In the genomic region with DNA sequence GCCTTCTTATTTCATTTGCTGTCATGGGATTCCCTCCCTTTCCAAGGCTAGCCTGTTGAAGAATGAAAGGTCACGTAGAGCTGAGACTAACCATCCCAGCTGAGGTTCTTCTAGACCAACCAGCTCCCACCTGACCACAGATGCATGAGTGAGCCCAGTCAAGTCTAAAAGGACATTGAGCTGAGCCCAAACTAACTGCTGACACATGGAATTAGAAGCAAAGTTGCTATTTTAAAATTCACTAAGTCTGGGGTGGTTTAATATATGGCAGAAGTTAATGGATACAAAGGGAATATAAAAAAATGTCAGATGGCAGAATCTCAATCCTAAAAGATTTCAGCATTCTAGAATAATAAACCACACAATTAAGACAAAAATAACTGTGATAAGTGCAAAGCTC, we compare ENCODE assay signal across 36 cellular contexts.
"Had no signal": no experiment of that assay in that cellular context is flagged by ENCODE, and none has a peak within 500 bp of the region (broad histone marks: within the 10 kb centered on the region; RNA-seq: fewer than 3 reads in every experiment).

No MANE protein-coding gene starts in this region.

- H3K36me3 Mint-ChIP-seq: activated CD4-positive, alpha-beta memory T cell treated with anti-CD3 and anti-CD28 coated beads for 36 hours; activated naive CD4-positive, alpha-beta T cell treated with anti-CD3 and anti-CD28 coated beads, Interleukin-2, amount 10 ng/mL, durations not matched to agents 7 days and 5 days; activated naive CD4-positive, alpha-beta T cell treated with anti-CD3 and anti-CD28 coated beads, Interleukin-2, amount 50 U/mL, for 24 hours; activated naive CD8-positive, alpha-beta T cell treated with anti-CD3 and anti-CD28 coated beads, Interleukin-2, amount 10 ng/mL, durations not matched to agents 7 days and 5 days; brain; WTC11 had no signal

- H3K27me3 ChIP-seq: ascending aorta, cardiac muscle cell had no signal

- H3K27me3 Mint-ChIP-seq: activated CD4-positive, alpha-beta memory T cell treated with anti-CD3 and anti-CD28 coated beads for 36 hours; activated CD8-positive, alpha-beta T cell treated with anti-CD3 and anti-CD28 coated beads for 36 hours; activated naive CD4-positive, alpha-beta T cell treated with anti-CD3 and anti-CD28 coated beads, Interleukin-2, amount 10 ng/mL, durations not matched to agents 7 days and 5 days; activated naive CD4-positive, alpha-beta T cell treated with anti-CD3 and anti-CD28 coated beads, Interleukin-2, amount 50 U/mL, for 24 hours; activated naive CD8-positive, alpha-beta T cell; activated naive CD8-positive, alpha-beta T cell treated with anti-CD3 and anti-CD28 coated beads, Interleukin-2, amount 50 U/mL, for 24 hours; central memory CD8-positive, alpha-beta T cell had no signal

- H3K4me1 Mint-ChIP-seq: activated naive CD4-positive, alpha-beta T cell treated with anti-CD3 and anti-CD28 coated beads, Interleukin-2, amount 10 ng/mL, durations not matched to agents 7 days and 5 days; central memory CD8-positive, alpha-beta T cell; WTC11 had no signal

- H3K9me3 ChIP-seq: ascending aorta had no signal

- H3K27ac Mint-ChIP-seq: activated CD4-positive, alpha-beta memory T cell treated with anti-CD3 and anti-CD28 coated beads for 36 hours; activated CD8-positive, alpha-beta T cell treated with anti-CD3 and anti-CD28 coated beads for 36 hours; activated naive CD4-positive, alpha-beta T cell treated with anti-CD3 and anti-CD28 coated beads, Interleukin-2, amount 10 ng/mL, durations not matched to agents 7 days and 5 days; activated naive CD4-positive, alpha-beta T cell treated with anti-CD3 and anti-CD28 coated beads, Interleukin-2, amount 50 U/mL, for 24 hours; activated naive CD8-positive, alpha-beta T cell; activated naive CD8-positive, alpha-beta T cell treated with anti-CD3 and anti-CD28 coated beads, Interleukin-2, amount 10 ng/mL, durations not matched to agents 7 days and 5 days; activated T-helper 2 cell treated with anti-CD3 and anti-CD28 coated beads, Interferon-gamma antibody, Interleukin-2, Interleukin-4, amounts not matched to agents 10 μg/mL and 5 μg/mL and 100 μg/mL, durations not matched to agents 14 hours and 24 hours and 36 hours; brain; T-helper 1 cell treated with Interleukin-12 subunit alpha and Interleukin-12 subunit beta and Interleukin-4 antibody, amounts not matched to agents 30 μg/mL and 1 μg/mL, for 36 hours; T-helper 2 cell treated with Interferon-gamma antibody and Interleukin-4, amounts not matched to agents 5 μg/mL and 100 μg/mL, for 36 hours; WTC11 had no signal

- DNase-seq: activated CD4-positive, alpha-beta memory T cell treated with anti-CD3 and anti-CD28 coated beads for 36 hours; activated CD4-positive, alpha-beta T cell treated with anti-CD3 and anti-CD28 coated beads for 48 hours; activated CD4-positive, alpha-beta T cell treated with anti-CD3 and anti-CD28 coated beads, Interleukin-2, amount 50 U/mL, for 1 hour; activated CD4-positive, alpha-beta T cell treated with anti-CD3 and anti-CD28 coated beads, Interleukin-2, amount 50 U/mL, for 4 hours; activated CD4-positive, CD25-positive, alpha-beta regulatory T cell treated with anti-CD3 and anti-CD28 coated beads, Interleukin-2, amount 50 U/mL, for 72 hours; activated CD8-positive, alpha-beta memory T cell treated with anti-CD3 and anti-CD28 coated beads, Interleukin-2, amount 50 U/mL, for 4 hours; activated CD8-positive, alpha-beta T cell treated with anti-CD3 and anti-CD28 coated beads for 36 hours; activated effector memory CD4-positive, alpha-beta T cell treated with Interleukin-2 at 50 U/mL for 16 hours; activated gamma-delta T cell; activated naive CD4-positive, alpha-beta T cell treated with anti-CD3 and anti-CD28 coated beads, Interleukin-2, amount 10 ng/mL, durations not matched to agents 7 days and 5 days; activated naive CD4-positive, alpha-beta T cell treated with Interleukin-2 at 50 U/mL for 16 hours; activated naive CD8-positive, alpha-beta T cell treated with anti-CD3 and anti-CD28 coated beads, Interleukin-2, amount 10 ng/mL, durations not matched to agents 7 days and 5 days; activated naive CD8-positive, alpha-beta T cell treated with anti-CD3 and anti-CD28 coated beads, Interleukin-2, amount 50 U/mL, for 24 hours; activated T-cell treated with anti-CD3 and anti-CD28 coated beads for 4 hours; activated T-cell treated with anti-CD3 and anti-CD28 coated beads, Interleukin-2, amount 50 U/mL, for 1 hour; activated T-cell treated with anti-CD3 and anti-CD28 coated beads, Interleukin-2, amount 50 U/mL, for 4 hours; amygdala; anterior cingulate cortex; caudate nucleus; cerebellar nuclear complex; T-helper 1 cell; T-helper 2 cell; T-helper 9 cell had no signal

- H3K4me3 ChIP-seq: ascending aorta, cardiac muscle cell had no signal

- H3K36me3 ChIP-seq: ascending aorta, cardiac muscle cell had no signal

- H3K4me3 Mint-ChIP-seq: activated CD4-positive, alpha-beta memory T cell treated with anti-CD3 and anti-CD28 coated beads for 36 hours; activated CD8-positive, alpha-beta T cell treated with anti-CD3 and anti-CD28 coated beads for 36 hours; activated naive CD4-positive, alpha-beta T cell treated with anti-CD3 and anti-CD28 coated beads, Interleukin-2, amount 10 ng/mL, durations not matched to agents 7 days and 5 days; activated naive CD4-positive, alpha-beta T cell treated with anti-CD3 and anti-CD28 coated beads, Interleukin-2, amount 50 U/mL, for 24 hours; activated naive CD8-positive, alpha-beta T cell; activated naive CD8-positive, alpha-beta T cell treated with anti-CD3 and anti-CD28 coated beads, Interleukin-2, amount 10 ng/mL, durations not matched to agents 7 days and 5 days; activated naive CD8-positive, alpha-beta T cell treated with anti-CD3 and anti-CD28 coated beads, Interleukin-2, amount 50 U/mL, for 24 hours; activated T-cell treated with anti-CD3 and anti-CD28 coated beads, Interleukin-2, amount 50 U/mL, for 4 hours; brain; central memory CD8-positive, alpha-beta T cell; T-helper 1 cell treated with Interleukin-12 subunit alpha and Interleukin-12 subunit beta and Interleukin-4 antibody, amounts not matched to agents 30 μg/mL and 1 μg/mL, for 36 hours; T-helper 2 cell treated with Interferon-gamma antibody and Interleukin-4, amounts not matched to agents 5 μg/mL and 100 μg/mL, for 36 hours; WTC11 had no signal

- FAIRE-seq: bronchial epithelial cell, TTC549 had no signal

- H3K4me1 ChIP-seq: ascending aorta had no signal

- H3K9me3 Mint-ChIP-seq: activated CD4-positive, alpha-beta memory T cell treated with anti-CD3 and anti-CD28 coated beads for 36 hours; activated CD8-positive, alpha-beta T cell treated with anti-CD3 and anti-CD28 coated beads for 36 hours; activated naive CD4-positive, alpha-beta T cell treated with anti-CD3 and anti-CD28 coated beads, Interleukin-2, amount 10 ng/mL, durations not matched to agents 7 days and 5 days; activated naive CD4-positive, alpha-beta T cell treated with anti-CD3 and anti-CD28 coated beads, Interleukin-2, amount 50 U/mL, for 24 hours; activated naive CD8-positive, alpha-beta T cell treated with anti-CD3 and anti-CD28 coated beads, Interleukin-2, amount 50 U/mL, for 24 hours; activated T-cell treated with anti-CD3 and anti-CD28 coated beads, Interleukin-2, amount 50 U/mL, for 4 hours; activated T-helper 2 cell treated with anti-CD3 and anti-CD28 coated beads, Interferon-gamma antibody, Interleukin-2, Interleukin-4, amounts not matched to agents 10 μg/mL and 5 μg/mL and 100 μg/mL, durations not matched to agents 14 hours and 24 hours and 36 hours; brain; central memory CD8-positive, alpha-beta T cell; T-helper 1 cell treated with Interleukin-12 subunit alpha and Interleukin-12 subunit beta and Interleukin-4 antibody, amounts not matched to agents 30 μg/mL and 1 μg/mL, for 36 hours; T-helper 2 cell treated with Interferon-gamma antibody and Interleukin-4, amounts not matched to agents 5 μg/mL and 100 μg/mL, for 36 hours had no signal

- ATAC-seq: activated CD8-positive, alpha-beta T cell treated with anti-CD3 and anti-CD28 coated beads for 36 hours; activated naive CD8-positive, alpha-beta T cell treated with anti-CD3 and anti-CD28 coated beads, Interleukin-2, amount 50 U/mL, for 24 hours; activated T-cell treated with anti-CD3 and anti-CD28 coated beads, Interleukin-2, amount 50 U/mL, for 4 hours; WTC11 had no signal

- H3K27ac ChIP-seq: ascending aorta, cardiac muscle cell, VCaP had no signal
